In the genomic region with DNA sequence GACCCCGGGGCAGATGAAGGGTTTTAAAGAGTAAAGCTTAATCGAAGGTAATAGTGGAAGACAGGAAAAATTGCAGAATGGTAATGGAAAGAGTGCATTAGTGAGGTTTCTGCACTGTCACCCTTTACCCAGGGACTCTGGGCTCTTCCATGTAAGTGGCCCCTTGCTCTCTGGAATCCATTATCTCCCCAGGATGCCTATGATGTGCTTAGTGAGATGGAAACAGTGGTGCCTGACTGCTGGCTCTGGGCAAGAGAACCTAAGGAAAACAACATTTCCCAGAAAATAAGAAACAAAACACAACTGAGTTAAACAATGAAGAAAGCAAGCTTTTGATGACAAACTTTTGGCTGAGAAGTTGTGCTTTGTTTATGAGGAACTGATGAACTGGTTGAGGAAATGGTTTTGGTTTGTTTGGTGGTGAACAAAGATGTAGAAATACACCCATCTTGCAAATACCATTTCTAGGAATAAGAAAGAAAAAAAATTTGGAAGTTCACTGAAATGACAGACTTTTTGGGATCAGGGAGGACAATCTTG, we compare ENCODE assay signal across 20 cellular contexts.
DNase-seq lines count a peak whose midpoint lies in the region; ATAC-seq and TF ChIP-seq lines count a peak whose summit lies in the region.
"Had no signal": no experiment of that assay in that cellular context is flagged by ENCODE, and none has a peak within 500 bp of the region (broad histone marks: within the 10 kb centered on the region; RNA-seq: fewer than 3 reads in every experiment).

No MANE protein-coding gene starts in this region.

- H3K27me3 Mint-ChIP-seq in activated naive CD4-positive, alpha-beta T cell treated with anti-CD3 and anti-CD28 coated beads for 36 hours (ENCODE audit: low read depth): no peaks in the 10 kb centered on the region
- no peaks in the 10 kb centered on the region for H3K27me3 Mint-ChIP-seq in activated naive CD8-positive, alpha-beta T cell

- H3K9me3 ChIP-seq in ovary: no peaks in the 10 kb centered on the region
- H3K9me3 ChIP-seq in gastrocnemius medialis: no peaks in the 10 kb centered on the region
- H3K9me3 ChIP-seq: body of pancreas, thoracic aorta had no signal

- in situ Hi-C loops in gastrocnemius medialis (cut with MboI; ENCODE audit: low sequenced_read_pairs in 4 of 4): loop anchor here in 3 of 4 donors (10.0 to 25.0 kb wide), 3 partner anchors 120 to 697 kb away; a partner anchor contains a TSS

- CTCF ChIA-PET in activated naive CD4-positive, alpha-beta T cell treated with anti-CD3 and anti-CD28 coated beads for 36 hours (lab: Charles Lee): interaction anchor here (0.6 to 18.3 kb wide), 40 partner anchors 11 to 424 kb away, joined by 3 to 352 read pairs (median 5); a partner anchor contains a TSS

- H3K4me3 ChIP-seq in ovary (no peak overlapping the region), gastrocnemius medialis (no peak overlapping the region)
- H3K4me3 ChIP-seq: body of pancreas, thoracic aorta had no signal

- intact Hi-C loops in activated naive CD4-positive, alpha-beta T cell treated with anti-CD3 and anti-CD28 coated beads for 36 hours (cut with micrococcal nuclease): no loop called here
- intact Hi-C loops in ovary (cut with DNase I): loop anchor here in 2 of 4 donors (10.0 kb wide), 1 partner anchor 240 kb away; no protein-coding TSS in a partner anchor
- intact Hi-C loops in gastrocnemius medialis (cut with DNase I; ENCODE audit: low total_unique reads): loop anchor here (10.0 kb wide), 1 partner anchor 120 kb away; a partner anchor contains a TSS

- H3K9me3 Mint-ChIP-seq in activated naive CD4-positive, alpha-beta T cell treated with anti-CD3 and anti-CD28 coated beads for 36 hours: no peaks in the 10 kb centered on the region
- no peaks in the 10 kb centered on the region for H3K9me3 Mint-ChIP-seq in activated naive CD8-positive, alpha-beta T cell (ENCODE audit: low read depth)
- no peaks in the 10 kb centered on the region for H3K9me3 Mint-ChIP-seq in stimulated activated effector memory CD8-positive, alpha-beta T cell treated with anti-CD3 and anti-CD28 coated beads, Interleukin-12 subunit alpha, Interleukin-12 subunit beta, amount 100 ng/mL, for 72 hours

- peak overlapping the region; percentile 83 for H3K27ac Mint-ChIP-seq in activated naive CD4-positive, alpha-beta T cell treated with anti-CD3 and anti-CD28 coated beads for 36 hours
- H3K27ac Mint-ChIP-seq in activated naive CD8-positive, alpha-beta T cell: peak overlapping the region; percentile 90
- peak overlapping the region; percentile 94 for H3K27ac Mint-ChIP-seq in stimulated activated effector memory CD8-positive, alpha-beta T cell treated with anti-CD3 and anti-CD28 coated beads, Interleukin-12 subunit alpha, Interleukin-12 subunit beta, amount 100 ng/mL, for 72 hours

- DNase-seq in activated naive CD4-positive, alpha-beta T cell treated with anti-CD3 and anti-CD28 coated beads for 36 hours: no peak
- DNase-seq in activated naive CD4-positive, alpha-beta T cell treated with Interleukin-2 at 50 U/mL for 16 hours: no peak
- DNase-seq in MV-4-11 (lab: John Stamatoyannopoulos, UW): peak; percentile 53
- DNase-seq in stimulated activated effector memory CD8-positive, alpha-beta T cell treated with anti-CD3 and anti-CD28 coated beads, Interleukin-12 subunit alpha, Interleukin-12 subunit beta, amount 100 ng/mL, for 72 hours (ENCODE audit: low spot score in 2 of 2): no peak
- no peak for DNase-seq in ovary
- no peak for DNase-seq in gastrocnemius medialis
- no peak for DNase-seq in NOMO-1 (lab: John Stamatoyannopoulos, UW; ENCODE audit: unreplicated experiment in 2 of 2)
- DNase-seq: activated naive CD4-positive, alpha-beta T cell; body of pancreas; EL; GOT3; head of caudate nucleus; left ventricle myocardium superior; NCI-H1092; PC-3; SHP77 treated with DMSO at 0.1 percent for 48 hours had no signal

- 57 to 61% (median 61%) methylated on average over 2 of the region's 2 CpGs for WGBS in ovary, 3 donors

- no peaks in the 10 kb centered on the region for H3K36me3 Mint-ChIP-seq in activated naive CD4-positive, alpha-beta T cell treated with anti-CD3 and anti-CD28 coated beads for 36 hours (ENCODE audit: low read depth)
- no peaks in the 10 kb centered on the region for H3K36me3 Mint-ChIP-seq in activated naive CD8-positive, alpha-beta T cell
- H3K36me3 Mint-ChIP-seq in stimulated activated effector memory CD8-positive, alpha-beta T cell treated with anti-CD3 and anti-CD28 coated beads, Interleukin-12 subunit alpha, Interleukin-12 subunit beta, amount 100 ng/mL, for 72 hours: peaks cover 6% of the 10 kb centered on the region

- peaks cover 75% of the 10 kb centered on the region for H3K4me1 Mint-ChIP-seq in activated naive CD4-positive, alpha-beta T cell treated with anti-CD3 and anti-CD28 coated beads for 36 hours (ENCODE audit: low read depth)
- peaks cover 82% of the 10 kb centered on the region for H3K4me1 Mint-ChIP-seq in activated naive CD8-positive, alpha-beta T cell (ENCODE audit: low read depth)
- H3K4me1 Mint-ChIP-seq in stimulated activated effector memory CD8-positive, alpha-beta T cell treated with anti-CD3 and anti-CD28 coated beads, Interleukin-12 subunit alpha, Interleukin-12 subunit beta, amount 100 ng/mL, for 72 hours: peaks cover 81% of the 10 kb centered on the region

- TF ChIP-seq CTCF in ovary (IDR thresholded peaks at IDR 0.05) (no peak), gastrocnemius medialis (IDR thresholded peaks at IDR 0.05 in 4 of 5, conservative IDR thresholded peaks at IDR 0.05 in 1 of 5) (no peak)

- no peak overlapping the region for H3K27ac ChIP-seq in ovary
- no peak overlapping the region for H3K27ac ChIP-seq in gastrocnemius medialis
- H3K27ac ChIP-seq: body of pancreas, KMS-11, thoracic aorta, VCaP had no signal

- ATAC-seq in stimulated activated effector memory CD8-positive, alpha-beta T cell treated with anti-CD3 and anti-CD28 coated beads, Interleukin-12 subunit alpha, Interleukin-12 subunit beta, amount 100 ng/mL, for 72 hours: no peak
- no peak for ATAC-seq in gastrocnemius medialis
- ATAC-seq: body of pancreas, PC-3 had no signal

- H3K36me3 ChIP-seq in ovary (no peaks in the 10 kb centered on the region), gastrocnemius medialis (no peaks in the 10 kb centered on the region)
- H3K36me3 ChIP-seq: thoracic aorta had no signal

- TF ChIP-seq EP300 in ovary (IDR thresholded peaks at IDR 0.05): no peak

- H3K4me1 ChIP-seq in ovary (ENCODE audit: insufficient read depth) (no peaks in the 10 kb centered on the region), gastrocnemius medialis (no peaks in the 10 kb centered on the region)
- H3K4me1 ChIP-seq: body of pancreas had no signal

- TF ChIP-seq POLR2A in ovary (IDR thresholded peaks at IDR 0.05) (no peak), gastrocnemius medialis (IDR thresholded peaks at IDR 0.05) (no peak)

- H3K4me3 Mint-ChIP-seq in activated naive CD4-positive, alpha-beta T cell treated with anti-CD3 and anti-CD28 coated beads for 36 hours: no peak overlapping the region
- peak overlapping the region; percentile 40 for H3K4me3 Mint-ChIP-seq in activated naive CD8-positive, alpha-beta T cell
- H3K4me3 Mint-ChIP-seq in stimulated activated effector memory CD8-positive, alpha-beta T cell treated with anti-CD3 and anti-CD28 coated beads, Interleukin-12 subunit alpha, Interleukin-12 subunit beta, amount 100 ng/mL, for 72 hours: peak overlapping the region; percentile 46

- H3K27me3 ChIP-seq in ovary: no peaks in the 10 kb centered on the region
- no peaks in the 10 kb centered on the region for H3K27me3 ChIP-seq in gastrocnemius medialis
- H3K27me3 ChIP-seq: body of pancreas had no signal
